Comparison of ENCODE assay signal across 26 cellular contexts in genomic region chr5:143614831-143615230, GRCh38.
"Had no signal": no experiment of that assay in that cellular context is flagged by ENCODE, and none has a peak within 500 bp of the region (broad histone marks: within the 10 kb centered on the region; RNA-seq: fewer than 3 reads in every experiment).

No MANE protein-coding gene starts in this region.

- H3K9me3 Mint-ChIP-seq: activated CD4-positive, alpha-beta memory T cell treated with anti-CD3 and anti-CD28 coated beads for 36 hours; activated naive CD4-positive, alpha-beta T cell treated with anti-CD3 and anti-CD28 coated beads for 36 hours; activated T-cell treated with anti-CD3 and anti-CD28 coated beads, Interleukin-2, amount 50 U/mL, for 4 hours had no signal

- H3K27ac ChIP-seq: adrenal gland, body of pancreas, breast epithelium, KMS-11, RWPE1 had no signal

- H3K27ac Mint-ChIP-seq: activated CD4-positive, alpha-beta memory T cell treated with anti-CD3 and anti-CD28 coated beads for 36 hours; activated naive CD4-positive, alpha-beta T cell treated with anti-CD3 and anti-CD28 coated beads for 36 hours; activated naive CD4-positive, alpha-beta T cell treated with anti-CD3 and anti-CD28 coated beads, Interleukin-2, amount 50 U/mL, for 72 hours; activated T-helper 1 cell treated with anti-CD3 and anti-CD28 coated beads, Interleukin-12 subunit alpha, Interleukin-12 subunit beta, Interleukin-2, Interleukin-4 antibody, amounts not matched to agents 30 ng/mL and 10 ng/mL and 1 ng/mL, durations not matched to agents 14 hours and 24 hours and 36 hours had no signal

- H3K4me3 ChIP-seq: adrenal gland, body of pancreas, breast epithelium had no signal

- H3K4me2 ChIP-seq: KMS-11 had no signal

- ATAC-seq: activated naive CD4-positive, alpha-beta T cell treated with anti-CD3 and anti-CD28 coated beads, Interleukin-2, amount 50 U/mL, for 72 hours; activated T-cell treated with anti-CD3 and anti-CD28 coated beads, Interleukin-2, amount 50 U/mL, for 4 hours; body of pancreas; PC-3; Right ventricle myocardium inferior had no signal

- DNase-seq: activated CD4-positive, alpha-beta memory T cell treated with anti-CD3 and anti-CD28 coated beads for 36 hours; activated CD4-positive, alpha-beta T cell treated with anti-CD3 and anti-CD28 coated beads, Interleukin-2, amount 50 U/mL, for 1 hour; activated CD8-positive, alpha-beta memory T cell treated with anti-CD3 and anti-CD28 coated beads, Interleukin-2, amount 50 U/mL, for 4 hours; activated gamma-delta T cell treated with Interleukin-2 at 50 U/mL for 16 hours; activated naive CD4-positive, alpha-beta T cell treated with anti-CD3 and anti-CD28 coated beads for 36 hours; activated T-cell treated with anti-CD3 and anti-CD28 coated beads for 4 hours; activated T-cell treated with anti-CD3 and anti-CD28 coated beads, Interleukin-2, amount 50 U/mL, for 4 hours; adrenal gland; body of pancreas; NCI-H1105 treated with DMSO at 0.1 percent for 48 hours; NCI-H1436; NCI-H1694; NCI-H1930; NCI-H510A; NCI-H69; NK-92 treated with Interleukin-12 subunit alpha and Interleukin-12 subunit beta, amount 100 ng/mL, for 24 hours; PC-3; SIG-M5; SW 1271; T1000 had no signal

- H3K4me1 ChIP-seq: adrenal gland, body of pancreas, breast epithelium had no signal

- H3K9me3 ChIP-seq: adrenal gland, body of pancreas, breast epithelium had no signal

- H3K36me3 ChIP-seq: adrenal gland, breast epithelium had no signal

- H3K36me3 Mint-ChIP-seq: activated CD4-positive, alpha-beta memory T cell treated with anti-CD3 and anti-CD28 coated beads for 36 hours; activated naive CD4-positive, alpha-beta T cell treated with anti-CD3 and anti-CD28 coated beads, Interleukin-2, amount 50 U/mL, for 72 hours had no signal

- H3K9ac ChIP-seq: KMS-11 had no signal

- H3K4me3 Mint-ChIP-seq: activated CD4-positive, alpha-beta memory T cell treated with anti-CD3 and anti-CD28 coated beads for 36 hours; activated naive CD4-positive, alpha-beta T cell treated with anti-CD3 and anti-CD28 coated beads for 36 hours; activated T-cell treated with anti-CD3 and anti-CD28 coated beads, Interleukin-2, amount 50 U/mL, for 4 hours; activated T-helper 1 cell treated with anti-CD3 and anti-CD28 coated beads, Interleukin-12 subunit alpha, Interleukin-12 subunit beta, Interleukin-2, Interleukin-4 antibody, amounts not matched to agents 30 ng/mL and 10 ng/mL and 1 ng/mL, durations not matched to agents 14 hours and 24 hours and 36 hours had no signal

- H3K27me3 ChIP-seq: adrenal gland, body of pancreas, breast epithelium had no signal
